8 cellular contexts compared by ENCODE assay signal in genomic region chr10:70815504-70816219, GRCh38. TPM values are rescaled to one million over a fixed set of nuclear protein-coding genes. Genes with fewer than 3 reads are reported as not detected.
DNase-seq lines count a peak whose midpoint lies in the region; ATAC-seq, FAIRE-seq and TF ChIP-seq lines count a peak whose summit lies in the region.

SGPL1 (plus strand) TSS chr10:70815948; CDS start chr10:70816854, 906 bp downstream.

- intact Hi-C loops in head of caudate nucleus (cut with DNase I) (loop anchor here (5.0 kb wide), 1 partner anchor 67 kb away; no protein-coding TSS in a partner anchor), pancreas (cut with DNase I) (loop anchor here in 1 of 3 donors (5.0 kb wide), 1 partner anchor 67 kb away; no protein-coding TSS in a partner anchor)

- no peaks in the 10 kb centered on the region; the same call in 1 of the 2 replicates for H3K79me2 ChIP-seq in SU-DHL-6 (ENCODE audit: insufficient read depth, low read length)

- POLR2A ChIA-PET in activated naive CD8-positive, alpha-beta T cell treated with anti-CD3 and anti-CD28 coated beads, Interleukin-2, amount 10 ng/mL, durations not matched to agents 7 days and 5 days (lab: Charles Lee): interaction anchor here (0.7 kb wide), 1 partner anchor 67 kb away, joined by 4 read pairs; no protein-coding TSS in a partner anchor

- 0 out of 2 replicates have a peak, but pooled peaks cover 3% of the 10 kb centered on the region for H3F3A ChIP-seq in SU-DHL-6 (ENCODE audit: insufficient read depth)

- peak within 1 kb of the TSS; percentile 71 for H3K9ac ChIP-seq in ES-I3 (ENCODE audit: low read depth, low read length)
- peak within 1 kb of the TSS; percentile 68 for H3K9ac ChIP-seq in SU-DHL-6 (ENCODE audit: low read length)

- H3K4me3 ChIP-seq in SU-DHL-6 (ENCODE audit: insufficient read depth, low read length, poor library complexity, severe bottlenecking): peak within 1 kb of the TSS; percentile 70
- H3K4me3 ChIP-seq in pancreas: peak within 1 kb of the TSS; percentile 63 to 74 (median 68)
- H3K4me3 ChIP-seq in thymus (ENCODE audit: low read length): peak within 1 kb of the TSS; percentile 56

- peak within 1 kb of the TSS; percentile 91 for H2AFZ ChIP-seq in SU-DHL-6 (ENCODE audit: low read depth, low read length, severe bottlenecking)

- H3K36me3 Mint-ChIP-seq in activated naive CD8-positive, alpha-beta T cell treated with anti-CD3 and anti-CD28 coated beads, Interleukin-2, amount 10 ng/mL, durations not matched to agents 7 days and 5 days: peaks cover under 1% of the 10 kb centered on the region

- FAIRE-seq in pancreas (lab: Jason Lieb, UNC): no peak

- no peaks in the 10 kb centered on the region for H3K9me2 ChIP-seq in SU-DHL-6 (replicated peaks; ENCODE audit: insufficient read depth, low read length)

- ATAC-seq in GM21825 (IDR thresholded peaks at IDR 0.05; ENCODE audit: unreplicated experiment) (peak; percentile 90), pancreas (peak; percentile 92 to 97 (median 94))
- peak; percentile 94 for ATAC-seq in activated naive CD8-positive, alpha-beta T cell treated with anti-CD3 and anti-CD28 coated beads, Interleukin-2, amount 10 ng/mL, durations not matched to agents 7 days and 5 days (ENCODE audit: low read depth)

- H3K4me1 Mint-ChIP-seq in activated naive CD8-positive, alpha-beta T cell treated with anti-CD3 and anti-CD28 coated beads, Interleukin-2, amount 10 ng/mL, durations not matched to agents 7 days and 5 days: peaks cover 16% of the 10 kb centered on the region

- 1 to 4% methylated on average over 16 to 58 of the region's 58 CpGs for WGBS in pancreas, 2 donors
- 3% methylated on average over 58 of the region's 58 CpGs for WGBS in thymus

- H3K27ac ChIP-seq in SU-DHL-6 (ENCODE audit: low read depth, low read length) (peak within 1 kb of the TSS; percentile 20; the same call in 1 of the 2 replicates), pancreas (peak within 1 kb of the TSS; percentile 84 to 94 (median 90)), thymus (ENCODE audit: low read depth) (peak within 1 kb of the TSS; percentile 62)

- H3K27ac Mint-ChIP-seq in activated naive CD8-positive, alpha-beta T cell treated with anti-CD3 and anti-CD28 coated beads, Interleukin-2, amount 10 ng/mL, durations not matched to agents 7 days and 5 days: peak within 1 kb of the TSS; percentile 62

- H3K4me3 Mint-ChIP-seq in activated naive CD8-positive, alpha-beta T cell treated with anti-CD3 and anti-CD28 coated beads, Interleukin-2, amount 10 ng/mL, durations not matched to agents 7 days and 5 days: peak within 1 kb of the TSS; percentile 80

- H3K36me3 ChIP-seq in ES-I3 (ENCODE audit: insufficient read depth, low read length) (peaks cover 4% of the 10 kb centered on the region), SU-DHL-6 (ENCODE audit: low read length) (no peaks in the 10 kb centered on the region), pancreas (peaks cover 0 to 12% (median 3%) of the 10 kb centered on the region in 3 donors), thymus (ENCODE audit: control insufficient read depth, insufficient read depth) (no peaks in the 10 kb centered on the region)

- H3K9me3 Mint-ChIP-seq in activated naive CD8-positive, alpha-beta T cell treated with anti-CD3 and anti-CD28 coated beads, Interleukin-2, amount 10 ng/mL, durations not matched to agents 7 days and 5 days: no peaks in the 10 kb centered on the region

- H3K4me2 ChIP-seq in SU-DHL-6 (ENCODE audit: low read depth, low read length, poor library complexity, severe bottlenecking): peak within 1 kb of the TSS; percentile 81

- H3K9me3 ChIP-seq in ES-I3 (ENCODE audit: control insufficient read depth, insufficient read depth, low read length) (no peaks in the 10 kb centered on the region), SU-DHL-6 (ENCODE audit: insufficient read depth, low read length) (no peaks in the 10 kb centered on the region), pancreas (no peaks in the 10 kb centered on the region), thymus (ENCODE audit: control insufficient read depth) (no peaks in the 10 kb centered on the region)

- H4K20me1 ChIP-seq in SU-DHL-6 (ENCODE audit: low read depth, low read length): no peaks in the 10 kb centered on the region

- TF ChIP-seq CTCF in SU-DHL-6 (IDR thresholded peaks at IDR 0.05; ENCODE audit: insufficient read depth, low read length, poor library complexity, severe bottlenecking): peak; percentile 86
- TF ChIP-seq CTCF in pancreas (IDR thresholded peaks at IDR 0.05): peak; percentile 95 to 97 (median 96)

- H3K4me1 ChIP-seq in ES-I3 (ENCODE audit: insufficient read depth, low read length): no peaks in the 10 kb centered on the region
- H3K4me1 ChIP-seq in pancreas: peaks cover 7 to 9% (median 8%) of the 10 kb centered on the region in 3 donors
- peaks cover 2% of the 10 kb centered on the region for H3K4me1 ChIP-seq in thymus (ENCODE audit: control insufficient read depth, insufficient read depth, low read length)

- H3K27me3 ChIP-seq in SU-DHL-6 (ENCODE audit: low read length) (no peaks in the 10 kb centered on the region), pancreas (no peaks in the 10 kb centered on the region), thymus (ENCODE audit: control insufficient read depth, insufficient read depth) (no peaks in the 10 kb centered on the region)

- DNase-seq in LHCN-M2 (ENCODE audit: low read depth): peak; percentile 76
- DNase-seq in activated naive CD8-positive, alpha-beta T cell treated with anti-CD3 and anti-CD28 coated beads, Interleukin-2, amount 10 ng/mL, durations not matched to agents 7 days and 5 days: peak; percentile 96
- DNase-seq in head of caudate nucleus: peak; percentile 68 to 93 (median 84)
- peak; percentile 76 to 97 (median 90) for DNase-seq in pancreas

- no peaks in the 10 kb centered on the region for H3K27me3 Mint-ChIP-seq in activated naive CD8-positive, alpha-beta T cell treated with anti-CD3 and anti-CD28 coated beads, Interleukin-2, amount 10 ng/mL, durations not matched to agents 7 days and 5 days

RNA-seq across cellular contexts. Expression of gene SGPL1, which starts in this region (rescaled TPM):
- total RNA-seq in LHCN-M2 (2014; rRNA removed) (21.5 and 25.2 TPM in 2 replicates), pancreas (10 to 100 TPM; 28.8 to 55.8 (median 34.8) TPM)
- 20.1 TPM for polyA plus RNA-seq in LHCN-M2 (2012)
- total RNA-seq in activated naive CD8-positive, alpha-beta T cell treated with anti-CD3 and anti-CD28 coated beads, Interleukin-2, amount 10 ng/mL, durations not matched to agents 7 days and 5 days: 10 to 100 TPM; 28.2 to 31.8 TPM
- polyA plus RNA-seq in pancreas (10 to 100 TPM; 12.0 to 14.4 TPM), thymus (20.5 TPM)

Comparison
In these comparisons a context has a peak if more than half of its experiments do, and no peak if none do; other contexts are left out.
1. Peak in every context shown above with its lines: DNase-seq, ATAC-seq, H3K4me3 ChIP-seq and H3K27ac ChIP-seq.
2. H3K27ac ChIP-seq: peak in every context shown above with its lines; median percentile 90 in pancreas; 62 in thymus; 20 in SU-DHL-6.